18 cellular contexts compared by ENCODE assay signal in genomic region chr3:39062180-39062579, GRCh38. TPM values are rescaled to one million over a fixed set of nuclear protein-coding genes. Genes with fewer than 3 reads are reported as not detected.
"Had no signal": no experiment of that assay in that cellular context is flagged by ENCODE, and none has a peak within 500 bp of the region (broad histone marks: within the 10 kb centered on the region; RNA-seq: fewer than 3 reads in every experiment).

No MANE protein-coding gene starts in this region.

- H3K27me3 Mint-ChIP-seq: activated CD4-positive, alpha-beta memory T cell treated with anti-CD3 and anti-CD28 coated beads for 36 hours; naive thymus-derived CD4-positive, alpha-beta T cell; stimulated activated naive CD8-positive, alpha-beta T cell treated with anti-CD3 and anti-CD28 coated beads, Interleukin-15, amount 100 ng/mL, for 72 hours had no signal

- DNase-seq: activated CD4-positive, alpha-beta memory T cell treated with anti-CD3 and anti-CD28 coated beads for 36 hours; activated CD4-positive, CD25-positive, alpha-beta regulatory T cell treated with anti-CD3 and anti-CD28 coated beads, Interleukin-2, amount 50 U/mL, for 72 hours; activated naive CD4-positive, alpha-beta T cell treated with anti-CD3 and anti-CD28 coated beads for 36 hours; amniotic stem cell; cerebellar nuclear complex; dermis blood vessel endothelial cell; endodermal cell; erythroblast; kidney; naive thymus-derived CD4-positive, alpha-beta T cell; occipital lobe; right lobe of liver; spleen; stimulated activated CD4-positive, alpha-beta T cell treated with anti-CD3 and anti-CD28 coated beads, Interleukin-2, amount 100 ng/mL, for 24 hours; stimulated activated naive CD8-positive, alpha-beta T cell treated with anti-CD3 and anti-CD28 coated beads, Interleukin-15, amount 100 ng/mL, for 72 hours had no signal

- H3K27ac ChIP-seq: prostate gland, right lobe of liver, spleen, thoracic aorta had no signal

- ATAC-seq: naive thymus-derived CD4-positive, alpha-beta T cell; right lobe of liver; stimulated activated naive CD8-positive, alpha-beta T cell treated with anti-CD3 and anti-CD28 coated beads, Interleukin-15, amount 100 ng/mL, for 72 hours had no signal

- H3K4me1 Mint-ChIP-seq: mesothelial cell of epicardium had no signal

- H3K9me3 Mint-ChIP-seq: activated naive CD4-positive, alpha-beta T cell treated with anti-CD3 and anti-CD28 coated beads for 36 hours; stimulated activated naive CD8-positive, alpha-beta T cell treated with anti-CD3 and anti-CD28 coated beads, Interleukin-15, amount 100 ng/mL, for 72 hours had no signal

- H3K36me3 ChIP-seq: prostate gland, thoracic aorta had no signal

- H3K4me3 ChIP-seq: prostate gland, right lobe of liver, spleen, thoracic aorta had no signal

- H3K27me3 ChIP-seq: right lobe of liver, spleen had no signal

- H3K9me3 ChIP-seq: prostate gland, right lobe of liver, thoracic aorta had no signal

- H3K27ac Mint-ChIP-seq: activated CD4-positive, alpha-beta memory T cell treated with anti-CD3 and anti-CD28 coated beads for 36 hours; activated naive CD4-positive, alpha-beta T cell treated with anti-CD3 and anti-CD28 coated beads for 36 hours; endodermal cell; mesothelial cell of epicardium; stimulated activated naive CD8-positive, alpha-beta T cell treated with anti-CD3 and anti-CD28 coated beads, Interleukin-15, amount 100 ng/mL, for 72 hours had no signal

- H3K4me1 ChIP-seq: prostate gland, right lobe of liver had no signal

- H3K4me3 Mint-ChIP-seq: activated CD4-positive, alpha-beta memory T cell treated with anti-CD3 and anti-CD28 coated beads for 36 hours; activated naive CD4-positive, alpha-beta T cell treated with anti-CD3 and anti-CD28 coated beads for 36 hours; endodermal cell; mesothelial cell of epicardium; stimulated activated naive CD8-positive, alpha-beta T cell treated with anti-CD3 and anti-CD28 coated beads, Interleukin-15, amount 100 ng/mL, for 72 hours had no signal

RNA-seq across cellular contexts. Expression of gene SCN11A, which starts 10.4 kb away (rescaled TPM):
- polyA plus RNA-seq: naive thymus-derived CD4-positive, alpha-beta T cell had no signal
